8 cellular contexts compared by ENCODE assay signal in genomic region chr11:18698341-18699268, GRCh38. TPM values are rescaled to one million over a fixed set of nuclear protein-coding genes. Genes with fewer than 3 reads are reported as not detected.
DNase-seq lines count a peak whose midpoint lies in the region; ATAC-seq and TF ChIP-seq lines count a peak whose summit lies in the region.

TMEM86A (plus strand) TSS chr11:18698779; CDS start chr11:18698887, 108 bp downstream.

- H3K9me3 Mint-ChIP-seq in CD4-positive, alpha-beta T cell = no peaks in the 10 kb centered on the region

- no peaks in the 10 kb centered on the region for H3K27me3 Mint-ChIP-seq in CD4-positive, alpha-beta T cell

- no peaks in the 10 kb centered on the region for H3K4me1 ChIP-seq in endocrine pancreas (ENCODE audit: control insufficient read depth, insufficient read depth, low read length)

- peak within 1 kb of the TSS; percentile 70 for H3K27ac Mint-ChIP-seq in CD4-positive, alpha-beta T cell

- CTCF ChIA-PET in CD4-positive, alpha-beta T cell (lab: Charles Lee) = interaction anchor here (1.3 to 1.6 kb wide), 3 partner anchors 23 to 159 kb away, joined by 3 to 6 read pairs (median 4); no protein-coding TSS in a partner anchor

- H3K9me3 ChIP-seq in CD4-positive, alpha-beta T cell (ENCODE audit: control insufficient read depth, low read length) = no peaks in the 10 kb centered on the region
- no peaks in the 10 kb centered on the region for H3K9me3 ChIP-seq in endocrine pancreas (ENCODE audit: control insufficient read depth, low read length)

- intact Hi-C loops in CD4-positive, alpha-beta T cell (cut with DNase I, micrococcal nuclease) = loop anchor here (2.0 to 5.0 kb wide), 3 partner anchors 64 to 419 kb away; partner anchors contain the start of genes GTF2H1 (in 1 of the 2), HPS5 (in 1 of the 2), SPTY2D1 (in 1 of the 2) and ZDHHC13 (in 1 of the 2)

- no peaks in the 10 kb centered on the region for H3K36me3 ChIP-seq in endocrine pancreas (ENCODE audit: control insufficient read depth, insufficient read depth, low read length)

- peaks cover 6% of the 10 kb centered on the region for H3K36me3 Mint-ChIP-seq in CD4-positive, alpha-beta T cell (ENCODE audit: low read depth)

- peak; percentile 92 for ATAC-seq in CD4-positive, alpha-beta T cell (ENCODE audit: poor library complexity)

- peak within 1 kb of the TSS; percentile 47 for H3K27ac ChIP-seq in CD4-positive, alpha-beta T cell (ENCODE audit: low read depth, low read length)

- H3K4me1 Mint-ChIP-seq in CD4-positive, alpha-beta T cell (ENCODE audit: low read depth) = peaks cover 14% of the 10 kb centered on the region

- peak; percentile 78 to 92 (median 85) for DNase-seq in CD4-positive, alpha-beta T cell
- peak; percentile 96 for DNase-seq in GM20000 (ENCODE audit: low spot score)
- DNase-seq in HS-5 (ENCODE audit: low read depth) = peak; percentile 35
- DNase-seq in NOMO-1 treated with dmso at 0.1 percent for 144 hours (lab: John Stamatoyannopoulos, UW; ENCODE audit: unreplicated experiment) = peak; percentile 56
- peak; percentile 93 for DNase-seq in activated CD8-positive, alpha-beta memory T cell treated with anti-CD3 and anti-CD28 coated beads, Interleukin-2, amount 50 U/mL, for 4 hours
- DNase-seq in mesenteric fat pad (ENCODE audit: low spot score) = peak; percentile 96
- DNase-seq in stimulated activated CD8-positive, alpha-beta memory T cell treated with anti-CD3 and anti-CD28 coated beads, Interleukin-12 subunit alpha, Interleukin-12 subunit beta, amount 100 ng/mL, for 4 hours (ENCODE audit: low read depth) = peak; percentile 86

- POLR2A ChIA-PET in CD4-positive, alpha-beta T cell (lab: Charles Lee) = interaction anchor here (0.6 to 1.9 kb wide), 8 partner anchors 9 to 1730 kb away, joined by 3 to 18 read pairs (median 8); partner anchors contain the start of genes SPTY2D1 and TSG101

- no peaks in the 10 kb centered on the region for H3K27me3 ChIP-seq in CD4-positive, alpha-beta T cell (ENCODE audit: control insufficient read depth, insufficient read depth, low read length)
- no peaks in the 10 kb centered on the region for H3K27me3 ChIP-seq in endocrine pancreas (ENCODE audit: control insufficient read depth, insufficient read depth, low read length)

- H3K4me3 ChIP-seq in endocrine pancreas (ENCODE audit: control insufficient read depth, insufficient read depth, low read length) = peak within 1 kb of the TSS; percentile 58

- peak within 1 kb of the TSS; percentile 63 for H3K9ac ChIP-seq in endocrine pancreas (ENCODE audit: control insufficient read depth, insufficient read depth, low read length)

- H3K4me3 Mint-ChIP-seq in CD4-positive, alpha-beta T cell = peak within 1 kb of the TSS; percentile 89

- TF ChIP-seq CTCF in CD4-positive, alpha-beta T cell (IDR thresholded peaks at IDR 0.05) = no peak
- TF ChIP-seq CTCF in GM20000 (IDR thresholded peaks at IDR 0.05; ENCODE audit: extremely low read depth, missing control alignments) = no peak

RNA-seq across cellular contexts. Expression of gene TMEM86A, which starts in this region (rescaled TPM):
- 1 to 10 TPM; 8.0 to 8.5 TPM for total RNA-seq in CD4-positive, alpha-beta T cell
- total RNA-seq in mesenteric fat pad = 6.1 TPM

Comparison
In these comparisons a context has a peak if more than half of its experiments do, and no peak if none do; other contexts are left out.
1. Peak in every context shown above with its lines: DNase-seq, ATAC-seq, H3K4me3 ChIP-seq and H3K27ac ChIP-seq.
2. DNase-seq: peak in every context shown above with its lines; median percentile 96 in GM20000; 96 in mesenteric fat pad; 93 in activated CD8-positive, alpha-beta memory T cell treated with anti-CD3 and anti-CD28 coated beads, Interleukin-2, amount 50 U/mL, for 4 hours; 86 in stimulated activated CD8-positive, alpha-beta memory T cell treated with anti-CD3 and anti-CD28 coated beads, Interleukin-12 subunit alpha, Interleukin-12 subunit beta, amount 100 ng/mL, for 4 hours; 85 in CD4-positive, alpha-beta T cell; 56 in NOMO-1 treated with dmso at 0.1 percent for 144 hours; 35 in HS-5.